1 cellular context compared by ENCODE assay signal in genomic region chr16:83926726-83927397, GRCh38.
TF ChIP-seq lines count a peak whose summit lies in the region.

No MANE protein-coding gene starts in this region.

TF ChIP-seq in HepG2, 621 proteins besides CTCF, POLR2A, EP300 and RAD21 (continued from another document and continues in another):
- TF ChIP-seq ZNF275 (CRISPR knock-in tag; IDR thresholded peaks at IDR 0.05; ENCODE audit: borderline replicate concordance) (no peak), NFE2L2 (IDR thresholded peaks at IDR 0.05; ENCODE audit: low read length) (no peak), MTERF4 (CRISPR knock-in tag; IDR thresholded peaks at IDR 0.05) (peak; percentile 77; the same call in 1 of the 2 replicates), NFIC (IDR thresholded peaks at IDR 0.05; ENCODE audit: low read length) (no peak), ZNF318 (CRISPR knock-in tag; IDR thresholded peaks at IDR 0.05) (no peak), ZNF576 (CRISPR knock-in tag; IDR thresholded peaks at IDR 0.05) (no peak), MED8 (CRISPR knock-in tag; IDR thresholded peaks at IDR 0.05; ENCODE audit: insufficient replicate concordance) (no peak), ZNF607 (CRISPR knock-in tag; IDR thresholded peaks at IDR 0.05; ENCODE audit: borderline replicate concordance) (no peak), ZMYM4 (CRISPR knock-in tag; IDR thresholded peaks at IDR 0.05) (0 out of 2 replicates have a peak, but pooled peaks have one; percentile 20), PATZ1 (CRISPR knock-in tag; IDR thresholded peaks at IDR 0.05) (no peak), KLF16 (CRISPR knock-in tag; IDR thresholded peaks at IDR 0.05) (peak in 1 of 2 experiments; percentile 76; a peak in 2 of 4 replicates), ZNF382 (CRISPR knock-in tag; IDR thresholded peaks at IDR 0.05; ENCODE audit: borderline replicate concordance) (no peak), HES4 (CRISPR knock-in tag; IDR thresholded peaks at IDR 0.05; ENCODE audit: borderline replicate concordance) (0 out of 2 replicates have a peak, but pooled peaks have one; percentile 70), RAD51 (IDR thresholded peaks at IDR 0.05; ENCODE audit: borderline replicate concordance) (no peak), THAP9 (CRISPR knock-in tag; IDR thresholded peaks at IDR 0.05; ENCODE audit: borderline replicate concordance) (peak; percentile 45; the same call in 1 of the 2 replicates), ZNF547 (CRISPR knock-in tag; IDR thresholded peaks at IDR 0.05) (peak; percentile 45; the same call in 1 of the 2 replicates), ZNF639 (CRISPR knock-in tag; conservative IDR thresholded peaks at IDR 0.05) (no peak), DR1 (CRISPR knock-in tag; IDR thresholded peaks at IDR 0.05) (no peak), HNRNPLL (IDR thresholded peaks at IDR 0.05; ENCODE audit: low read depth, low read length, poor library complexity, severe bottlenecking) (peak; percentile 32), HOXA5 (CRISPR knock-in tag; IDR thresholded peaks at IDR 0.05) (0 out of 2 replicates have a peak, but pooled peaks have one; percentile 51), THAP7 (CRISPR knock-in tag; IDR thresholded peaks at IDR 0.05) (0 out of 2 replicates have a peak, but pooled peaks have one; percentile 71), ZGPAT (CRISPR knock-in tag; IDR thresholded peaks at IDR 0.05) (0 out of 2 replicates have a peak, but pooled peaks have one; percentile 37), ZNF30 (CRISPR knock-in tag; IDR thresholded peaks at IDR 0.05) (no peak), TFDP2 (CRISPR knock-in tag; IDR thresholded peaks at IDR 0.05) (peak; percentile 43), KAT8 (CRISPR knock-in tag; IDR thresholded peaks at IDR 0.05) (peak; percentile 77), THAP11 (CRISPR knock-in tag; IDR thresholded peaks at IDR 0.05) (0 out of 2 replicates have a peak, but pooled peaks have one; percentile 39), FOXA3 (CRISPR knock-in tag; IDR thresholded peaks at IDR 0.05) (peak; percentile 41; the same call in 1 of the 2 replicates), KDM3A (CRISPR knock-in tag; IDR thresholded peaks at IDR 0.05; ENCODE audit: low read depth) (0 out of 2 replicates have a peak, but pooled peaks have one; percentile 28), SP1 (IDR thresholded peaks at IDR 0.05) (no peak), SP1 (CRISPR knock-in tag; IDR thresholded peaks at IDR 0.05) (0 out of 2 replicates have a peak, but pooled peaks have one; percentile 18), FOSL2 (CRISPR knock-in tag; IDR thresholded peaks at IDR 0.05) (peak; percentile 94), ZBTB26 (CRISPR knock-in tag; IDR thresholded peaks at IDR 0.05; ENCODE audit: borderline replicate concordance) (no peak), KMT2B (CRISPR knock-in tag; IDR thresholded peaks at IDR 0.05) (no peak)
